In genomic region chr9:113593682-113594281, GRCh38 we compare ENCODE assay signal across 8 cellular contexts.
DNase-seq lines count a peak whose midpoint lies in the region; ATAC-seq and TF ChIP-seq lines count a peak whose summit lies in the region.

No MANE protein-coding gene starts in this region.

- 0% methylated on average over 13 of the region's 15 CpGs for WGBS in esophagus muscularis mucosa

- H3K27ac ChIP-seq in AG04450 (ENCODE audit: low read depth, low read length) (peak overlapping the region; percentile 52), esophagus muscularis mucosa (replicated peaks in 1 of 4) (peak overlapping the region; percentile 75 to 84 (median 82))

- CTCF ChIA-PET in AG04450 (lab: Charles Lee), result interaction anchor here (1.0 to 24.3 kb wide), 4 partner anchors 28 to 157 kb away, joined by 3 to 767 read pairs (median 120); no protein-coding TSS in a partner anchor

- peak; percentile 2; the same call in 1 of the 2 replicates for TF ChIP-seq CTCF in AG04450 (IDR thresholded peaks at IDR 0.05; ENCODE audit: low read depth, low read length)
- peak in 1 of 3 experiments; percentile 19 for TF ChIP-seq CTCF in esophagus muscularis mucosa (IDR thresholded peaks at IDR 0.05)

- DNase-seq in AG04450 (ENCODE audit: low read depth, low spot score), result peak; percentile 91
- peak; percentile 94 to 99 for DNase-seq in SW 1271 (lab: John Stamatoyannopoulos, UW)
- peak; percentile 96 for DNase-seq in esophagus muscularis mucosa (ENCODE audit: extremely low spot score)
- DNase-seq in midbrain (lab: John Stamatoyannopoulos, UW), result peak; percentile 91
- DNase-seq in ureter (ENCODE audit: low spot score), result peak; percentile 93
- no peak for DNase-seq in AML-193 (lab: John Stamatoyannopoulos, UW)

- TF ChIP-seq EP300 in esophagus muscularis mucosa (IDR thresholded peaks at IDR 0.05), result no peak

- H3K4me3 ChIP-seq in AG04450 (ENCODE audit: low read depth, low read length) (peak overlapping the region; percentile 90), esophagus muscularis mucosa (peak overlapping the region; percentile 58 to 65 (median 58))

- POLR2A ChIA-PET in AG04450 (lab: Yijun Ruan, JAX), result interaction anchor here (0.5 to 3.5 kb wide), 15 partner anchors 9 to 1418 kb away, joined by 3 to 22 read pairs (median 5); partner anchors contain the start of genes C9orf43 and POLE3

- H3K36me3 ChIP-seq in esophagus muscularis mucosa, result peaks cover 16 to 39% (median 34%) of the 10 kb centered on the region in 4 donors

- peaks cover 72 to 92% (median 89%) of the 10 kb centered on the region in 4 donors for H3K4me1 ChIP-seq in esophagus muscularis mucosa

- TF ChIP-seq POLR2A in esophagus muscularis mucosa (IDR thresholded peaks at IDR 0.05; ENCODE audit: low read depth), result peak; percentile 47

- H3K27me3 ChIP-seq in AG04450 (ENCODE audit: control insufficient read depth, insufficient read depth, low read length) (no peaks in the 10 kb centered on the region), esophagus muscularis mucosa (no peaks in the 10 kb centered on the region)

- H3K9me3 ChIP-seq in AG04450 (ENCODE audit: control insufficient read depth, insufficient read depth, low read length) (no peaks in the 10 kb centered on the region; the same call in 1 of the 2 replicates), esophagus muscularis mucosa (no peaks in the 10 kb centered on the region)

- intact Hi-C loops in esophagus muscularis mucosa (cut with DNase I), result no loop called here

- peak; percentile 46 for ATAC-seq in GM18873 (IDR thresholded peaks at IDR 0.05; ENCODE audit: low FRiP score, unreplicated experiment)
- ATAC-seq in HG03280 (IDR thresholded peaks at IDR 0.05; ENCODE audit: unreplicated experiment), result peak; percentile 57

Comparison
In these comparisons a context has a peak if more than half of its experiments do, and no peak if none do; other contexts are left out.
1. DNase-seq: peak in AG04450 (single experiment), SW 1271 (2 of 2), esophagus muscularis mucosa (single experiment), midbrain (single experiment) and ureter (single experiment); none in AML-193 (0 of 2).